22 cellular contexts compared by ENCODE assay signal in the genomic region with DNA sequence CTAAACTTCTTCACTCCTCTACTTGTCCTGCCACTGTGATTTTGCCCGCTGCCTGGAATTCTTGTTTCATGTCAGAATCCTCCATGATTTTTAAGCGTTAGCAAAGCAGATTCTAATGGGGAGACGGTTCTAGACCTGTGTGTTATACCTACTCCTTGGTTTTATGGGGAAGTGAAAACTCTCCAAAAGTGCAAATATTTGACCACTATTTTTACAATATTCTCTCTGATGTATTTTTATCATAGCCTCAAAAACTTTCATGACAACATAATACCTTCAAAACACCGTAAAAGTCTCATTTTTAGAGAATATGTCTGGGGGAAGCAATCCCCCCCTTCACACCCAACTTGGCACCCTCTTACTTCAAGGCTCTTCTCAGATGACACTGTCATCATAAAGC.
"Had no signal": no experiment of that assay in that cellular context is flagged by ENCODE, and none has a peak within 500 bp of the region (broad histone marks: within the 10 kb centered on the region; RNA-seq: fewer than 3 reads in every experiment).

No MANE protein-coding gene starts in this region.

- H3K27ac ChIP-seq: adrenal gland, lower lobe of right lung, parathyroid adenoma, right lobe of liver, thyroid gland had no signal

- ATAC-seq: activated CD4-positive, CD25-positive, alpha-beta regulatory T cell treated with anti-CD3 and anti-CD28 coated beads, Interleukin-2, amount 50 U/mL, for 24 hours; activated T-cell treated with anti-CD3 and anti-CD28 coated beads, Interleukin-2, amount 50 U/mL, for 72 hours; left colon; lower lobe of right lung; natural killer cell treated with Interleukin-12 subunit alpha and Interleukin-12 subunit beta and Interleukin-15 and Interleukin-18, amount 100 ng/mL, for 72 hours; right lobe of liver; stimulated activated effector memory CD8-positive, alpha-beta T cell treated with anti-CD3 and anti-CD28 coated beads, Interleukin-12 subunit alpha, Interleukin-12 subunit beta, amount 100 ng/mL, for 72 hours had no signal

- H3K27me3 Mint-ChIP-seq: activated naive CD4-positive, alpha-beta T cell treated with anti-CD3 and anti-CD28 coated beads, Interleukin-2, amount 50 U/mL, for 24 hours had no signal

- H3K4me3 ChIP-seq: adrenal gland, lower lobe of right lung, right lobe of liver, thyroid gland had no signal

- FAIRE-seq: astrocyte, bronchial epithelial cell, endometrium, frontal cortex had no signal

- H3K9ac ChIP-seq: parathyroid adenoma had no signal

- H3K36me3 ChIP-seq: adrenal gland, lower lobe of right lung, right lobe of liver, thyroid gland had no signal

- H3K27me3 ChIP-seq: adrenal gland, right lobe of liver, thyroid gland had no signal

- H3K4me1 Mint-ChIP-seq: activated naive CD4-positive, alpha-beta T cell treated with anti-CD3 and anti-CD28 coated beads, Interleukin-2, amount 50 U/mL, for 24 hours; stimulated activated effector memory CD8-positive, alpha-beta T cell treated with anti-CD3 and anti-CD28 coated beads, Interleukin-12 subunit alpha, Interleukin-12 subunit beta, amount 100 ng/mL, for 72 hours had no signal

- H3K9me3 ChIP-seq: adrenal gland, lower lobe of right lung, right lobe of liver, thyroid gland had no signal

- H3K27ac Mint-ChIP-seq: activated naive CD4-positive, alpha-beta T cell treated with anti-CD3 and anti-CD28 coated beads, Interleukin-2, amount 50 U/mL, for 24 hours; activated T-cell treated with anti-CD3 and anti-CD28 coated beads, Interleukin-2, amount 50 U/mL, for 72 hours; natural killer cell treated with Interleukin-12 subunit alpha and Interleukin-12 subunit beta and Interleukin-15 and Interleukin-18, amount 100 ng/mL, for 72 hours; stimulated activated effector memory CD8-positive, alpha-beta T cell treated with anti-CD3 and anti-CD28 coated beads, Interleukin-12 subunit alpha, Interleukin-12 subunit beta, amount 100 ng/mL, for 72 hours had no signal

- H3K9me3 Mint-ChIP-seq: activated naive CD4-positive, alpha-beta T cell treated with anti-CD3 and anti-CD28 coated beads, Interleukin-2, amount 50 U/mL, for 24 hours; natural killer cell treated with Interleukin-12 subunit alpha and Interleukin-12 subunit beta and Interleukin-15 and Interleukin-18, amount 100 ng/mL, for 72 hours; stimulated activated effector memory CD8-positive, alpha-beta T cell treated with anti-CD3 and anti-CD28 coated beads, Interleukin-12 subunit alpha, Interleukin-12 subunit beta, amount 100 ng/mL, for 72 hours had no signal

- H3K4me3 Mint-ChIP-seq: activated naive CD4-positive, alpha-beta T cell treated with anti-CD3 and anti-CD28 coated beads, Interleukin-2, amount 50 U/mL, for 24 hours; activated T-cell treated with anti-CD3 and anti-CD28 coated beads, Interleukin-2, amount 50 U/mL, for 72 hours; natural killer cell treated with Interleukin-12 subunit alpha and Interleukin-12 subunit beta and Interleukin-15 and Interleukin-18, amount 100 ng/mL, for 72 hours; stimulated activated effector memory CD8-positive, alpha-beta T cell treated with anti-CD3 and anti-CD28 coated beads, Interleukin-12 subunit alpha, Interleukin-12 subunit beta, amount 100 ng/mL, for 72 hours had no signal

- H3K4me1 ChIP-seq: adrenal gland, lower lobe of right lung, parathyroid adenoma, right lobe of liver, thyroid gland had no signal

- H3K36me3 Mint-ChIP-seq: activated naive CD4-positive, alpha-beta T cell treated with anti-CD3 and anti-CD28 coated beads, Interleukin-2, amount 50 U/mL, for 24 hours; natural killer cell treated with Interleukin-12 subunit alpha and Interleukin-12 subunit beta and Interleukin-15 and Interleukin-18, amount 100 ng/mL, for 72 hours; stimulated activated effector memory CD8-positive, alpha-beta T cell treated with anti-CD3 and anti-CD28 coated beads, Interleukin-12 subunit alpha, Interleukin-12 subunit beta, amount 100 ng/mL, for 72 hours had no signal

- DNase-seq: activated effector memory CD4-positive, alpha-beta T cell treated with anti-CD3 and anti-CD28 coated beads, Interleukin-2, amount 50 U/mL, for 16 hours; activated T-cell treated with anti-CD3 and anti-CD28 coated beads, Interleukin-2, amount 50 U/mL, for 72 hours; adrenal gland; cerebellar nuclear complex; cortex of kidney; erythroblast; hypothalamus; islet precursor cell; left colon; lower lobe of right lung; right lobe of liver; stimulated activated CD4-positive, alpha-beta T cell treated with anti-CD3 and anti-CD28 coated beads, Interleukin-4, amount 100 ng/mL, for 24 hours; thyroid gland had no signal

- H2AFZ ChIP-seq: parathyroid adenoma had no signal

- H3K79me2 ChIP-seq: parathyroid adenoma had no signal
